13 cellular contexts compared by ENCODE assay signal in genomic region chr6:126188271-126188909, GRCh38.
DNase-seq lines count a peak whose midpoint lies in the region; ATAC-seq, FAIRE-seq and TF ChIP-seq lines count a peak whose summit lies in the region.
"Had no signal": no experiment of that assay in that cellular context is flagged by ENCODE, and none has a peak within 500 bp of the region (broad histone marks: within the 10 kb centered on the region; RNA-seq: fewer than 3 reads in every experiment).

No MANE protein-coding gene starts in this region.

- H2BK15ac ChIP-seq in neuronal stem cell (ENCODE audit: low read length): no peak overlapping the region

- ATAC-seq in HepG2 (no peak), HG02678 (IDR thresholded peaks at IDR 0.05; ENCODE audit: unreplicated experiment) (no peak)

- H4K91ac ChIP-seq in neuronal stem cell (ENCODE audit: low read depth, low read length, poor library complexity): no peak overlapping the region

- no peaks in the 10 kb centered on the region for H3K79me1 ChIP-seq in neuronal stem cell (ENCODE audit: low read depth, low read length)

- in situ Hi-C loops in Caki2 (cut with HindIII; ENCODE audit: low pct_unique_long_range_greater_than_20kb, low sequenced_read_pairs) (no loop called here), HepG2 (cut with HindIII; ENCODE audit: extremely low pct_ligation_motif_present, low pct_unique_long_range_greater_than_20kb) (no loop called here)

- no peak overlapping the region for H3K18ac ChIP-seq in neuronal stem cell (ENCODE audit: low read length)

- no peak for TF ChIP-seq POLR2A in HepG2 (IDR thresholded peaks at IDR 0.05; ENCODE audit: insufficient read depth in 1 of 2, low read depth in 2 of 2, low read length in 2 of 2)

- H2AK5ac ChIP-seq in neuronal stem cell (ENCODE audit: low read depth, low read length): no peak overlapping the region

- H3K36me3 Mint-ChIP-seq in chondrocyte (ENCODE audit: low read depth): peaks cover 4% of the 10 kb centered on the region
- H3K36me3 Mint-ChIP-seq: activated CD4-positive, alpha-beta memory T cell treated with anti-CD3 and anti-CD28 coated beads for 36 hours had no signal

- TF ChIP-seq EP300 in HepG2 (IDR thresholded peaks at IDR 0.05; ENCODE audit: low read depth in 2 of 2, low read length in 2 of 2) (no peak), HepG2 (CRISPR knock-in tag; IDR thresholded peaks at IDR 0.05; ENCODE audit: borderline replicate concordance) (no peak)

- H3K79me2 ChIP-seq in HepG2 (ENCODE audit: insufficient read depth, low read length): no peaks in the 10 kb centered on the region

- no peaks in the 10 kb centered on the region for H3K27me3 Mint-ChIP-seq in chondrocyte (ENCODE audit: low read depth)
- H3K27me3 Mint-ChIP-seq: activated CD4-positive, alpha-beta memory T cell treated with anti-CD3 and anti-CD28 coated beads for 36 hours had no signal

- H3K27ac Mint-ChIP-seq in chondrocyte (ENCODE audit: unreplicated experiment): peak overlapping the region; percentile 20
- H3K27ac Mint-ChIP-seq: activated CD4-positive, alpha-beta memory T cell treated with anti-CD3 and anti-CD28 coated beads for 36 hours had no signal

- no peak overlapping the region for H2BK120ac ChIP-seq in neuronal stem cell (ENCODE audit: low read depth, low read length)

- H3K27me3 ChIP-seq in HepG2 (ENCODE audit: control insufficient read depth in 1 of 2, insufficient read depth in 2 of 2, low read length in 2 of 2) (no peaks in the 10 kb centered on the region), neuronal stem cell (ENCODE audit: control insufficient read depth in 3 of 3, insufficient read depth in 3 of 3, low read depth in 1 of 3, low read length in 3 of 3) (no peaks in the 10 kb centered on the region)
- H3K27me3 ChIP-seq: BE2C had no signal

- no TSS peak for BruUV-seq in HepG2 (replicated peaks; lab: Mats Ljungman, UMichigan)

- 100% methylated on average over 1 of the region's 1 CpG for WGBS in HepG2 (ENCODE audit: low lambda C conversion rate)
- WGBS in neuronal stem cell (ENCODE audit: extremely low coverage in 2 of 2, insufficient read length in 2 of 2, insufficient replicate concordance in 1 of 2), 2 donors: no CpG with 5 or more reads among the region's 1 CpG

- H3K4me2 ChIP-seq in HepG2 (ENCODE audit: low read depth, low read length): no peak overlapping the region
- H3K4me2 ChIP-seq in neuronal stem cell (ENCODE audit: insufficient read depth, low read length, poor library complexity, severe bottlenecking): no peak overlapping the region

- H3K27ac ChIP-seq in HepG2 (ENCODE audit: extremely low read length, insufficient read depth, low read length) (no peak overlapping the region), neuronal stem cell (replicated peaks; ENCODE audit: low read length) (no peak overlapping the region)

- H3K4ac ChIP-seq in neuronal stem cell (ENCODE audit: low read length): no peak overlapping the region

- no peak for TF ChIP-seq RAD21 in HepG2 (CRISPR knock-in tag; IDR thresholded peaks at IDR 0.05)

- no peak overlapping the region for H4K8ac ChIP-seq in neuronal stem cell (ENCODE audit: low read depth, low read length)

- DNase-seq in Caki2 (ENCODE audit: low read depth) (peak; percentile 9), M059J (ENCODE audit: low read depth) (peak; percentile 81), chondrocyte (ENCODE audit: low spot score) (no peak), HepG2 (ENCODE audit: low spot score) (peak; percentile 7), NCI-H2196 treated with DMSO at 0.1 percent for 48 hours (lab: John Stamatoyannopoulos, UW; ENCODE audit: unreplicated experiment) (no peak), neuronal stem cell (ENCODE audit: low spot score) (no peak), DMS 273 (lab: John Stamatoyannopoulos, UW; ENCODE audit: unreplicated experiment) (no peak)
- DNase-seq: activated CD4-positive, alpha-beta memory T cell treated with anti-CD3 and anti-CD28 coated beads for 36 hours; amygdala; BE2C; substantia nigra had no signal

- H3K36me3 ChIP-seq in HepG2 (replicated peaks in 1 of 2; ENCODE audit: control insufficient read depth in 1 of 2, insufficient read depth in 2 of 2, low read length in 2 of 2): peaks cover 1 to 3% of the 10 kb centered on the region in 2 experiments; a peak in 1 of 5 replicates
- H3K36me3 ChIP-seq in neuronal stem cell (replicated peaks in 1 of 2; ENCODE audit: control insufficient read depth in 2 of 2, insufficient read depth in 2 of 2, low read length in 2 of 2): no peaks in the 10 kb centered on the region
- H3K36me3 ChIP-seq: BE2C had no signal

- no peak overlapping the region for H3K14ac ChIP-seq in neuronal stem cell (ENCODE audit: low read length)

- peaks cover 14% of the 10 kb centered on the region for H3K4me1 Mint-ChIP-seq in chondrocyte (ENCODE audit: low read depth)

- no peak overlapping the region for H3K23ac ChIP-seq in neuronal stem cell (ENCODE audit: low read depth, low read length, poor library complexity)

- no peak overlapping the region for H2BK12ac ChIP-seq in neuronal stem cell (ENCODE audit: low read length)

- no peak for TF ChIP-seq CTCF in chondrocyte (IDR thresholded peaks at IDR 0.05)
- TF ChIP-seq CTCF in HepG2 (CRISPR knock-in tag; IDR thresholded peaks at IDR 0.05): no peak

- H3K9me3 ChIP-seq in HepG2 (ENCODE audit: low read length) (no peaks in the 10 kb centered on the region), neuronal stem cell (replicated peaks in 1 of 2; ENCODE audit: control insufficient read depth in 2 of 2, insufficient read depth in 1 of 2, low read depth in 1 of 2, low read length in 2 of 2) (no peaks in the 10 kb centered on the region)
- H3K9me3 ChIP-seq: BE2C had no signal

- no peak overlapping the region for H2AFZ ChIP-seq in HepG2 (ENCODE audit: low read length)
- H2AFZ ChIP-seq in neuronal stem cell (ENCODE audit: low read length): no peak overlapping the region

- H3K9ac ChIP-seq in HepG2 (ENCODE audit: insufficient read depth, low read depth, low read length) (no peak overlapping the region), neuronal stem cell (ENCODE audit: low read depth, low read length, poor library complexity) (no peak overlapping the region)

- H3K9me3 Mint-ChIP-seq in chondrocyte (ENCODE audit: low read depth): peaks cover 18% of the 10 kb centered on the region
- H3K9me3 Mint-ChIP-seq: activated CD4-positive, alpha-beta memory T cell treated with anti-CD3 and anti-CD28 coated beads for 36 hours had no signal

- H2BK5ac ChIP-seq in neuronal stem cell (ENCODE audit: low read length): no peak overlapping the region

- H3K4me3 Mint-ChIP-seq in chondrocyte (ENCODE audit: unreplicated experiment): no peak overlapping the region
- H3K4me3 Mint-ChIP-seq: activated CD4-positive, alpha-beta memory T cell treated with anti-CD3 and anti-CD28 coated beads for 36 hours had no signal

- intact Hi-C loops in HepG2 (cut with micrococcal nuclease; ENCODE audit: unreplicated experiment): loop anchor here (5.0 kb wide), 1 partner anchor 149 kb away; no protein-coding TSS in a partner anchor

- no peaks in the 10 kb centered on the region for H4K20me1 ChIP-seq in HepG2 (ENCODE audit: insufficient read depth, low read length)

- H3K4me1 ChIP-seq in HepG2 (ENCODE audit: insufficient read depth, low read length): peaks cover under 1% of the 10 kb centered on the region
- H3K4me1 ChIP-seq in neuronal stem cell (ENCODE audit: control insufficient read depth in 2 of 2, insufficient read depth in 1 of 2, low read depth in 1 of 2, low read length in 2 of 2): no peaks in the 10 kb centered on the region
- H3K4me1 ChIP-seq: BE2C had no signal

- CTCF ChIA-PET in HepG2 (lab: Yijun Ruan, JAX; ENCODE audit: low intra/inter-chr PET ratio, low total read pairs): no interaction called here

- no peak overlapping the region for H3K4me3 ChIP-seq in HepG2 (replicated peaks in 1 of 3; ENCODE audit: insufficient read depth in 1 of 3, low read depth in 2 of 3, low read length in 3 of 3)
- no peak overlapping the region for H3K4me3 ChIP-seq in neuronal stem cell (ENCODE audit: low read length in 2 of 2)

- FAIRE-seq in HepG2 (lab: Jason Lieb, UNC): no peak
- FAIRE-seq: keratinocyte had no signal

- POLR2A ChIA-PET in HepG2 (lab: Yijun Ruan, JAX): no interaction called here

TF ChIP-seq in HepG2, 621 proteins besides CTCF, POLR2A, EP300 and RAD21:
- TF ChIP-seq CEBPB (IDR thresholded peaks at IDR 0.05; ENCODE audit: borderline replicate concordance, low read depth, low read length) (0 out of 2 replicates have a peak, but pooled peaks have one; percentile 8), ZNF720 (CRISPR knock-in tag; IDR thresholded peaks at IDR 0.05) (no peak)

Comparison
In these comparisons a context has a peak if more than half of its experiments do, and no peak if none do; other contexts are left out.
1. DNase-seq: peak in Caki2 (single experiment), M059J (single experiment) and HepG2 (single experiment); none in chondrocyte (single experiment), NCI-H2196 treated with DMSO at 0.1 percent for 48 hours (single experiment), neuronal stem cell (single experiment) and DMS 273 (single experiment).